In genomic region chr1:51863384-51863783, GRCh38 we compare ENCODE assay signal across 11 cellular contexts. TPM values are rescaled to one million over a fixed set of nuclear protein-coding genes. Genes with fewer than 3 reads are reported as not detected.
DNase-seq lines count a peak whose midpoint lies in the region; ATAC-seq and TF ChIP-seq lines count a peak whose summit lies in the region.
"Had no signal": no experiment of that assay in that cellular context is flagged by ENCODE, and none has a peak within 500 bp of the region (broad histone marks: within the 10 kb centered on the region; RNA-seq: fewer than 3 reads in every experiment).

No MANE protein-coding gene starts in this region.

- TF ChIP-seq POLR2A in lower leg skin (IDR thresholded peaks at IDR 0.05), result no peak

- no peak overlapping the region for H3K4me3 Mint-ChIP-seq in CD4-positive, alpha-beta memory T cell
- peak overlapping the region; percentile 1 for H3K4me3 Mint-ChIP-seq in activated B cell treated with CpG ODN at 0.5 μM for 24 hours

- 86 to 90% methylated on average over 2 of the region's 2 CpGs for WGBS in lower leg skin, 2 donors

- no peak overlapping the region for H3K27ac ChIP-seq in CD4-positive, alpha-beta memory T cell (ENCODE audit: low read depth, low read length)
- H3K27ac ChIP-seq: C4-2B, PC-9 had no signal

- no peak for DNase-seq in CD4-positive, alpha-beta memory T cell
- DNase-seq in activated B cell treated with CpG ODN at 0.5 μM for 24 hours (no peak), DMS53 treated with DMSO at 0.1 percent for 48 hours (lab: John Stamatoyannopoulos, UW; ENCODE audit: unreplicated experiment) (no peak), Ammon's horn (ENCODE audit: low spot score) (no peak), lower leg skin (ENCODE audit: low spot score in 2 of 2) (no peak)
- DNase-seq: PC-9; stimulated activated CD4-positive, alpha-beta T cell treated with anti-CD3 and anti-CD28 coated beads, Interleukin-15, amount 100 ng/mL, for 24 hours had no signal

- no peaks in the 10 kb centered on the region for H3K27me3 ChIP-seq in CD4-positive, alpha-beta memory T cell (ENCODE audit: insufficient read depth, low read length)

- POLR2A ChIA-PET in CD4-positive, alpha-beta memory T cell (lab: Charles Lee; ENCODE audit: partially characterized antibody), result interaction anchor here (1.1 kb wide), 1 partner anchor 9 kb away, joined by 5 read pairs; no protein-coding TSS in a partner anchor
- POLR2A ChIA-PET in activated B cell treated with CpG ODN at 0.5 μM for 24 hours (lab: Charles Lee), result interaction anchor here (0.7 to 3.0 kb wide), 3 partner anchors 12 to 357 kb away, joined by 3 to 24 read pairs (median 3); partner anchors contain the start of gene NRDC

- intact Hi-C loops in CD4-positive, alpha-beta memory T cell (cut with micrococcal nuclease), result no loop called here
- intact Hi-C loops in activated B cell treated with CpG ODN at 0.5 μM for 24 hours (cut with micrococcal nuclease) (loop anchor here (1.0 to 2.0 kb wide), 2 partner anchors 15 to 31 kb away; partner anchors contain the start of gene NRDC), lower leg skin (cut with DNase I; ENCODE audit: low total_unique reads) (no loop called here)

- H3K36me3 ChIP-seq in CD4-positive, alpha-beta memory T cell (ENCODE audit: insufficient read depth, low read length), result no peaks in the 10 kb centered on the region

- peak overlapping the region in 4 of 7 donors; percentile 29 to 65 (median 39) for H3K27ac Mint-ChIP-seq in CD4-positive, alpha-beta memory T cell
- peak overlapping the region; percentile 77 for H3K27ac Mint-ChIP-seq in activated B cell treated with CpG ODN at 0.5 μM for 24 hours

- CTCF ChIA-PET in CD4-positive, alpha-beta memory T cell (lab: Charles Lee; ENCODE audit: partially characterized antibody), result no interaction called here
- CTCF ChIA-PET in activated B cell treated with CpG ODN at 0.5 μM for 24 hours (lab: Charles Lee), result interaction anchor here (0.6 kb wide), 1 partner anchor 1203 kb away, joined by 4 read pairs; no protein-coding TSS in a partner anchor

- H3K4me3 ChIP-seq in CD4-positive, alpha-beta memory T cell (ENCODE audit: low read length in 2 of 2), result no peak overlapping the region
- H3K4me3 ChIP-seq in lower leg skin (ENCODE audit: low read depth, poor library complexity, severe bottlenecking), result no peak overlapping the region
- H3K4me3 ChIP-seq: PC-9 had no signal

- H3K27me3 Mint-ChIP-seq in CD4-positive, alpha-beta memory T cell, result no peaks in the 10 kb centered on the region
- H3K27me3 Mint-ChIP-seq in activated B cell treated with CpG ODN at 0.5 μM for 24 hours, result no peaks in the 10 kb centered on the region

- H3K36me3 Mint-ChIP-seq in CD4-positive, alpha-beta memory T cell, result peaks cover 0 to 6% of the 10 kb centered on the region in 2 donors
- H3K36me3 Mint-ChIP-seq in activated B cell treated with CpG ODN at 0.5 μM for 24 hours (ENCODE audit: low read depth), result peaks cover 6% of the 10 kb centered on the region

- no peaks in the 10 kb centered on the region for H3K9me3 Mint-ChIP-seq in CD4-positive, alpha-beta memory T cell
- H3K9me3 Mint-ChIP-seq in activated B cell treated with CpG ODN at 0.5 μM for 24 hours, result no peaks in the 10 kb centered on the region

- peaks cover 28 to 47% (median 33%) of the 10 kb centered on the region in 4 donors for H3K4me1 Mint-ChIP-seq in CD4-positive, alpha-beta memory T cell
- H3K4me1 Mint-ChIP-seq in activated B cell treated with CpG ODN at 0.5 μM for 24 hours, result peaks cover 40% of the 10 kb centered on the region

- peaks cover 16% of the 10 kb centered on the region for H3K4me1 ChIP-seq in CD4-positive, alpha-beta memory T cell (ENCODE audit: insufficient read depth, low read length)

- TF ChIP-seq CTCF in activated B cell treated with CpG ODN at 0.5 μM for 24 hours (IDR thresholded peaks at IDR 0.05) (no peak), lower leg skin (IDR thresholded peaks at IDR 0.05) (no peak)

- H3K9me3 ChIP-seq in CD4-positive, alpha-beta memory T cell (ENCODE audit: control insufficient read depth in 1 of 2, low read length in 2 of 2), result no peaks in the 10 kb centered on the region

- ATAC-seq in GM19395 (IDR thresholded peaks at IDR 0.05; ENCODE audit: unreplicated experiment), result peak; percentile 77
- ATAC-seq in HG03342 (IDR thresholded peaks at IDR 0.05; ENCODE audit: unreplicated experiment), result peak; percentile 55
- ATAC-seq in activated B cell treated with CpG ODN at 0.5 μM for 24 hours (ENCODE audit: low read depth), result peak; percentile 69
- no peak for ATAC-seq in HG02588 (IDR thresholded peaks at IDR 0.05; ENCODE audit: unreplicated experiment)

RNA-seq across cellular contexts. Expression of gene NRDC, which starts 15.1 kb away (rescaled TPM):
- total RNA-seq in CD4-positive, alpha-beta memory T cell, result 100 to 1,000 TPM; 133 to 137 TPM
- 100 to 1,000 TPM in 1 of 2 donors, 10 to 100 TPM in 1; 77.7 to 101 TPM for polyA plus RNA-seq in CD4-positive, alpha-beta memory T cell
- total RNA-seq in activated B cell treated with CpG ODN at 0.5 μM for 24 hours (157 and 162 TPM in 2 replicates), lower leg skin (100 to 1,000 TPM in 2 of 4 donors, 10 to 100 TPM in 2; 90.3 to 113 (median 103) TPM)
